8 cellular contexts compared by ENCODE assay signal in genomic region chr5:73902327-73903051, GRCh38.
A peak's percentile ranks its signal among the peaks of the same experiment; 100 is the strongest.
DNase-seq lines count a peak whose midpoint lies in the region; ATAC-seq and TF ChIP-seq lines count a peak whose summit lies in the region.

No MANE protein-coding gene starts in this region.

- H2BK20ac ChIP-seq in H9 (ENCODE audit: low read depth, low read length, poor library complexity, severe bottlenecking): no peak overlapping the region

- H3K23ac ChIP-seq in H9 (ENCODE audit: insufficient read length, low read depth, low read length): no peak overlapping the region

- no peaks in the 10 kb centered on the region for H3K9me3 ChIP-seq in H9 (ENCODE audit: control insufficient read depth, low read depth, low read length)

- no peak overlapping the region for H3K9ac ChIP-seq in H9 (ENCODE audit: extremely low read depth, insufficient read length, low read length)

- no peak overlapping the region for H3K14ac ChIP-seq in H9 (ENCODE audit: insufficient read depth, low read length)

- H3K4me3 Mint-ChIP-seq in H9 (no peak overlapping the region), immature natural killer cell (no peak overlapping the region)
- no peak overlapping the region for H3K4me3 Mint-ChIP-seq in stimulated activated effector memory CD8-positive, alpha-beta T cell treated with anti-CD3 and anti-CD28 coated beads, Interleukin-12 subunit alpha, Interleukin-12 subunit beta, amount 100 ng/mL, for 72 hours

- H3K18ac ChIP-seq in H9 (ENCODE audit: insufficient read length, low read depth, low read length): no peak overlapping the region

- H4K91ac ChIP-seq in H9 (ENCODE audit: insufficient read length, low read depth, low read length): no peak overlapping the region

- H3K27me3 ChIP-seq in H9 (ENCODE audit: insufficient read depth, low read length) (no peaks in the 10 kb centered on the region), brain microvascular endothelial cell (replicated peaks) (no peaks in the 10 kb centered on the region)

- H3K23me2 ChIP-seq in H9 (ENCODE audit: insufficient read length, low read depth, low read length, poor library complexity, severe bottlenecking): no peaks in the 10 kb centered on the region

- no peaks in the 10 kb centered on the region for H3K27me3 Mint-ChIP-seq in H9 (ENCODE audit: low read depth)
- H3K27me3 Mint-ChIP-seq in immature natural killer cell (ENCODE audit: low read depth in 3 of 3): peaks cover 0 to 7% (median 0%) of the 10 kb centered on the region in 3 donors

- in situ Hi-C loops in brain microvascular endothelial cell (cut with HindIII; ENCODE audit: low pct_ligation_motif_present, low sequenced_read_pairs): loop anchor here (25.0 kb wide), 1 partner anchor 760 kb away; no protein-coding TSS in a partner anchor

- no peak overlapping the region for H3K4me3 ChIP-seq in brain microvascular endothelial cell (ENCODE audit: low read depth, low read length)

- peak; percentile 50 for ATAC-seq in stimulated activated effector memory CD8-positive, alpha-beta T cell treated with anti-CD3 and anti-CD28 coated beads, Interleukin-12 subunit alpha, Interleukin-12 subunit beta, amount 100 ng/mL, for 72 hours
- ATAC-seq in GM21619 (IDR thresholded peaks at IDR 0.05; ENCODE audit: unreplicated experiment) (no peak), GM19463 (IDR thresholded peaks at IDR 0.05; ENCODE audit: unreplicated experiment) (no peak)

- WGBS in H9 (ENCODE audit: extremely low coverage, insufficient read length, low lambda C conversion rate): no CpG with 5 or more reads among the region's 10 CpGs

- H4K8ac ChIP-seq in H9 (replicated peaks; ENCODE audit: insufficient read length, low read depth, low read length): no peak overlapping the region

- TF ChIP-seq CTCF in H9 (conservative IDR thresholded peaks at IDR 0.05) (peak; percentile 92), brain microvascular endothelial cell (IDR thresholded peaks at IDR 0.05; ENCODE audit: low read depth, low read length, missing control alignments) (peak; percentile 53)

- H3K27ac ChIP-seq in H9 (ENCODE audit: insufficient read length, low read depth, low read length) (no peak overlapping the region), brain microvascular endothelial cell (no peak overlapping the region)

- H3K36me3 ChIP-seq in brain microvascular endothelial cell (replicated peaks): peaks cover 7% of the 10 kb centered on the region

- DNase-seq in CD1c-positive myeloid dendritic cell (ENCODE audit: extremely low spot score) (peak; percentile 80), H9 (no peak), NCI-H69 (lab: John Stamatoyannopoulos, UW) (peak; percentile 95), brain microvascular endothelial cell (peak; percentile 12), immature natural killer cell (peak; percentile 31 to 57 (median 38))
- DNase-seq in stimulated activated effector memory CD8-positive, alpha-beta T cell treated with anti-CD3 and anti-CD28 coated beads, Interleukin-12 subunit alpha, Interleukin-12 subunit beta, amount 100 ng/mL, for 72 hours (ENCODE audit: low spot score in 2 of 2): no peak

- no peak overlapping the region for H3K4me2 ChIP-seq in H9 (ENCODE audit: insufficient read depth, insufficient read length, low read length)

- no peak overlapping the region for H4K5ac ChIP-seq in H9 (ENCODE audit: insufficient read length, low read depth, low read length)

- no peak overlapping the region for H3K27ac Mint-ChIP-seq in H9
- no peak overlapping the region for H3K27ac Mint-ChIP-seq in immature natural killer cell
- H3K27ac Mint-ChIP-seq in stimulated activated effector memory CD8-positive, alpha-beta T cell treated with anti-CD3 and anti-CD28 coated beads, Interleukin-12 subunit alpha, Interleukin-12 subunit beta, amount 100 ng/mL, for 72 hours: no peak overlapping the region

- H2AFZ ChIP-seq in H9 (ENCODE audit: low read length): peak overlapping the region; percentile 69

- H2BK12ac ChIP-seq in H9 (ENCODE audit: insufficient read length, low read depth, low read length): no peak overlapping the region

- no peak overlapping the region for H2BK5ac ChIP-seq in H9 (ENCODE audit: insufficient read length, low read length)

- H3K9me3 Mint-ChIP-seq in H9 (peaks cover 3 to 10% of the 10 kb centered on the region in 2 experiments; a peak in 3 of 5 replicates), immature natural killer cell (no peaks in the 10 kb centered on the region)
- no peaks in the 10 kb centered on the region for H3K9me3 Mint-ChIP-seq in stimulated activated effector memory CD8-positive, alpha-beta T cell treated with anti-CD3 and anti-CD28 coated beads, Interleukin-12 subunit alpha, Interleukin-12 subunit beta, amount 100 ng/mL, for 72 hours

- no peak overlapping the region for H2BK120ac ChIP-seq in H9 (ENCODE audit: low read depth, low read length, poor library complexity, severe bottlenecking)

- H3T11ph ChIP-seq in H9 (ENCODE audit: low read length): no peak overlapping the region

- no peak overlapping the region for H3K56ac ChIP-seq in H9 (ENCODE audit: insufficient read length, low read depth, low read length)

- no peaks in the 10 kb centered on the region for H3K79me2 ChIP-seq in H9 (ENCODE audit: insufficient read depth, low read length)

- H3K36me3 Mint-ChIP-seq in H9 (ENCODE audit: insufficient read depth in 1 of 3, low read depth in 3 of 3) (no peaks in the 10 kb centered on the region), immature natural killer cell (peaks cover 3 to 4% (median 4%) of the 10 kb centered on the region in 3 donors)
- H3K36me3 Mint-ChIP-seq in stimulated activated effector memory CD8-positive, alpha-beta T cell treated with anti-CD3 and anti-CD28 coated beads, Interleukin-12 subunit alpha, Interleukin-12 subunit beta, amount 100 ng/mL, for 72 hours: no peaks in the 10 kb centered on the region

- H4K20me1 ChIP-seq in H9 (ENCODE audit: control insufficient read depth, insufficient read depth, insufficient read length): no peaks in the 10 kb centered on the region

- H3K4me1 Mint-ChIP-seq in H9 (no peaks in the 10 kb centered on the region), immature natural killer cell (no peaks in the 10 kb centered on the region)
- H3K4me1 Mint-ChIP-seq in stimulated activated effector memory CD8-positive, alpha-beta T cell treated with anti-CD3 and anti-CD28 coated beads, Interleukin-12 subunit alpha, Interleukin-12 subunit beta, amount 100 ng/mL, for 72 hours: peaks cover 6% of the 10 kb centered on the region

- no peak overlapping the region for H3K4ac ChIP-seq in H9 (ENCODE audit: low read depth, low read length)

- no peaks in the 10 kb centered on the region for H3K4me1 ChIP-seq in H9 (ENCODE audit: insufficient read depth, low read length)

- H2AK5ac ChIP-seq in H9 (ENCODE audit: insufficient read length, low read length): no peak overlapping the region

- no peaks in the 10 kb centered on the region for H3K79me1 ChIP-seq in H9 (ENCODE audit: insufficient read depth, low read depth, low read length, poor library complexity, severe bottlenecking)

- no peak overlapping the region for H2BK15ac ChIP-seq in H9 (ENCODE audit: low read depth, low read length)

Comparison
In these comparisons a context has a peak if more than half of its experiments do, and no peak if none do; other contexts are left out.
1. DNase-seq: peak in CD1c-positive myeloid dendritic cell (single experiment), NCI-H69 (single experiment), brain microvascular endothelial cell (single experiment) and immature natural killer cell (3 of 3); none in H9 (single experiment) and stimulated activated effector memory CD8-positive, alpha-beta T cell treated with anti-CD3 and anti-CD28 coated beads, Interleukin-12 subunit alpha, Interleukin-12 subunit beta, amount 100 ng/mL, for 72 hours (0 of 2).